Comparison of ENCODE assay signal across 14 cellular contexts in the genomic region with DNA sequence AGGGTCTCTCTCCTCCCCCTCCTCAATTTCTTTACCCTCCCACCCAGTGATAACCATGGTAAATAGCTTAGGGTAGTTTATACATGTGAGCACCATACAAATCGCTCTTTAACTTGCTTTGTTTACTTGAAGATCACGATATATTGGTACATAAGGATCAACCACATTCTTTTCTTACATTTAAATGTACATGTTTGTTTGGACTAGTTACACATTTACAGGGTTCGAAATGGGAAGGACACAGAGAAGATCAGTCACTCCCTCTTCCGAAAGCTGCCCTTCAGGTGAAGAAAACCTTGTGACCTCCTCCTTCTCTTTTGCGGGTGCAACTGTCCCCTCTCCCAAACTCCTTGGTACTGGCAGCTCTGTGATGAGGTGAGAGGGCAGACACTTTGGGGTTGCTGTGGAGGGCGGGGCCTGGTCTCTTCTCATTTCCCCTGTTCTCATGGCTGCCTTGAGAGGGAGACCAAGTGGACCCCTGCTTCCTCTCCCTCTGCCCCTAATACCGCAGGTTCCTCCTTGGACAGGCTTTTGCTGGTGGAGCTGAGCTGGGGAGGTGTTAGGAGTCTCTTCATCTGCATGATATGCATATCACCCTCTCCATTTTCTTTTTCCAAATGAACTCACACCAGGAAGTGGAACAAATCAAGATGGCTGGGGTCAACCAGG.
"Had no signal": no experiment of that assay in that cellular context is flagged by ENCODE, and none has a peak within 500 bp of the region (broad histone marks: within the 10 kb centered on the region; RNA-seq: fewer than 3 reads in every experiment).

No MANE protein-coding gene starts in this region.

- H3K4me1 ChIP-seq: gastrocnemius medialis, suprapubic skin had no signal

- H3K36me3 ChIP-seq: cardiac muscle cell, gastrocnemius medialis, suprapubic skin, upper lobe of left lung had no signal

- H3K27ac ChIP-seq: cardiac muscle cell, coronary artery, gastrocnemius medialis, suprapubic skin, upper lobe of left lung had no signal

- H3K9me3 ChIP-seq: gastrocnemius medialis, suprapubic skin, upper lobe of left lung had no signal

- H3K4me3 ChIP-seq: cardiac muscle cell, coronary artery, gastrocnemius medialis, suprapubic skin, upper lobe of left lung had no signal

- H3K27me3 ChIP-seq: cardiac muscle cell, gastrocnemius medialis, upper lobe of left lung had no signal

- DNase-seq: activated CD4-positive, alpha-beta memory T cell treated with anti-CD3 and anti-CD28 coated beads, Interleukin-2, amount 10 ng/mL, durations not matched to agents 7 days and 5 days; activated CD4-positive, CD25-positive, alpha-beta regulatory T cell treated with anti-CD3 and anti-CD28 coated beads, Interleukin-2, amount 50 U/mL, for 72 hours; activated CD8-positive, alpha-beta memory T cell treated with anti-CD3 and anti-CD28 coated beads, Interleukin-2, amount 50 U/mL, for 48 hours; activated naive CD4-positive, alpha-beta T cell; effector CD8-positive, alpha-beta T cell; gastrocnemius medialis; hippocampal formation; mesendoderm; stimulated activated CD4-positive, alpha-beta T cell treated with anti-CD3 and anti-CD28 coated beads, Interleukin-2, amount 100 ng/mL, for 48 hours; stimulated activated naive CD8-positive, alpha-beta T cell treated with anti-CD3 and anti-CD28 coated beads, Interleukin-15, Interleukin-2, amounts not matched to agents 100 U/mL and 50 U/mL, for 24 hours; upper lobe of left lung had no signal

- ATAC-seq: gastrocnemius medialis; stimulated activated naive CD8-positive, alpha-beta T cell treated with anti-CD3 and anti-CD28 coated beads, Interleukin-15, Interleukin-2, amounts not matched to agents 100 U/mL and 50 U/mL, for 24 hours had no signal
